Comparison of ENCODE assay signal across 8 cellular contexts in the genomic region with DNA sequence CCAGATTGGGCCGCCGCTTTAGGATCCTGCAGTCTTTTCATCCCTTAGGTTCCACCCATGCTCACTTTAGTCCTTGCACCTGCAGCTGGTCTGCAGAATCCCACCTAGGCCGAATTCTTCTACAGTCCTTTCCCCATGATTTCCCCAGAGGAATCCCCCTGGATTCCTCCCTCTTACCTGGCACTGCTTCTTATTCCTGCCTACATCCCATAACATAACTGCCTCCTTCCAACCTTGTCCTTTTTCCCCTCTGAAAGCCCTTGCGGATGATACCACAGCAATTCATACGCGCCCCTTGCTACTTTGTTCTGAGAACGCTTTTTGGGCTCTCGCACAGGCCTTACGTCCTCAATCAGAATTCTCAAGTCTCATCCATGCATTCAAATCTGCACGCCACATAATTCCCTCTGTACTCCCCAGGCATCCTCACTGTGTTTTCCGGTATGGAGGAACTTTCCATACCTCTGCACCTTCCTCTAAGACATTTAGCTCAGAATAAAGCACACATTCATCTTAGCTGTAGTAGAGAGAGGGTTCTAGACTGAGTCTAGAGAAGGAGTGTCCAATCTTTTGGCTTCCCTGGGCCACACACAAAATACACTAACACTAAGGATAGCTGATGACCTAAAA. TPM values are rescaled to one million over a fixed set of nuclear protein-coding genes. Genes with fewer than 3 reads are reported as not detected.
A peak's percentile ranks its signal among the peaks of the same experiment; 100 is the strongest.
DNase-seq lines count a peak whose midpoint lies in the region; ATAC-seq, FAIRE-seq and TF ChIP-seq lines count a peak whose summit lies in the region.

No MANE protein-coding gene starts in this region.

- no peak for FAIRE-seq in HTR-8/SVneo (lab: Jason Lieb, UNC)

- H3K27ac Mint-ChIP-seq in endothelial cell (ENCODE audit: unreplicated experiment), result peak overlapping the region; percentile 85

- TF ChIP-seq RAD21 in SK-N-SH (IDR thresholded peaks at IDR 0.05; ENCODE audit: low read length), result no peak

- H3K4me2 ChIP-seq in SK-N-SH, result peak overlapping the region; percentile 96

- H3K27ac ChIP-seq in ACC112 (ENCODE audit: low read depth, low read length) (peak overlapping the region; percentile 96), SK-N-SH (ENCODE audit: low read depth in 2 of 2, low read length in 1 of 2) (peak overlapping the region; percentile 78 to 98), muscle layer of duodenum (ENCODE audit: low read length) (peak overlapping the region; percentile 65)

- TF ChIP-seq CTCF in SK-N-SH (IDR thresholded peaks at IDR 0.05) (no peak), endothelial cell (IDR thresholded peaks at IDR 0.05; ENCODE audit: unreplicated experiment) (no peak)

- DNase-seq in SK-N-SH (peak; percentile 15), endothelial cell (ENCODE audit: low spot score) (peak; percentile 5), H4 (ENCODE audit: low spot score) (no peak), HTR-8/SVneo (ENCODE audit: insufficient read length, low spot score) (no peak)
- no peak for DNase-seq in activated CD8-positive, alpha-beta memory T cell treated with anti-CD3 and anti-CD28 coated beads, Interleukin-2, amount 50 U/mL, for 4 hours

- H4K20me1 ChIP-seq in SK-N-SH (ENCODE audit: insufficient read depth), result no peaks in the 10 kb centered on the region

- no peaks in the 10 kb centered on the region for H3K9me3 Mint-ChIP-seq in endothelial cell (ENCODE audit: unreplicated experiment)

- peaks cover 3% of the 10 kb centered on the region for H3K27me3 Mint-ChIP-seq in endothelial cell (ENCODE audit: unreplicated experiment)

- H3K79me2 ChIP-seq in ACC112 (ENCODE audit: control insufficient read depth, insufficient read depth, low read length, unreplicated experiment) (peaks cover 52% of the 10 kb centered on the region), SK-N-SH (ENCODE audit: insufficient read depth) (peaks cover 53% of the 10 kb centered on the region)

- H3K27me3 ChIP-seq in ACC112 (ENCODE audit: insufficient read depth, low read length), result no peaks in the 10 kb centered on the region
- H3K27me3 ChIP-seq in SK-N-SH (ENCODE audit: insufficient read depth), result no peaks in the 10 kb centered on the region
- no peaks in the 10 kb centered on the region for H3K27me3 ChIP-seq in muscle layer of duodenum (ENCODE audit: low read depth, low read length)

- 48% methylated on average over 10 of the region's 11 CpGs for WGBS in SK-N-SH (ENCODE audit: low lambda C conversion rate)

- H3K9ac ChIP-seq in SK-N-SH, result peak overlapping the region; percentile 88

- H3K9me3 ChIP-seq in SK-N-SH (no peaks in the 10 kb centered on the region), muscle layer of duodenum (ENCODE audit: control insufficient read depth in 1 of 2, low read length in 2 of 2) (no peaks in the 10 kb centered on the region)

- H3K4me1 ChIP-seq in ACC112 (ENCODE audit: control insufficient read depth, insufficient read depth, low read length, unreplicated experiment), result peaks cover 47% of the 10 kb centered on the region
- peaks cover 0 to 23% of the 10 kb centered on the region in 2 experiments; a peak in 3 of 4 replicates for H3K4me1 ChIP-seq in SK-N-SH (ENCODE audit: control insufficient read depth in 1 of 2, insufficient read depth in 2 of 2, low read depth in 1 of 2, low read length in 1 of 2)
- peaks cover 0 to 25% of the 10 kb centered on the region in 2 donors for H3K4me1 ChIP-seq in muscle layer of duodenum (ENCODE audit: control insufficient read depth in 1 of 2, insufficient read depth in 2 of 2, low read length in 2 of 2)

- H3F3A ChIP-seq in SK-N-SH (replicated peaks; ENCODE audit: insufficient read depth), result peaks cover 35% of the 10 kb centered on the region

- H3K4me1 Mint-ChIP-seq in endothelial cell (ENCODE audit: unreplicated experiment), result peaks cover 25% of the 10 kb centered on the region

- CTCF ChIA-PET in SK-N-SH (lab: Yijun Ruan, JAX), result interaction anchor here (0.6 to 1.6 kb wide), 6 partner anchors 8 to 715 kb away, joined by 3 to 5 read pairs (median 3); a partner anchor contains a TSS

- H3K9me2 ChIP-seq in SK-N-SH, result no peaks in the 10 kb centered on the region

- ATAC-seq in GM21515 (IDR thresholded peaks at IDR 0.05; ENCODE audit: unreplicated experiment), result peak; percentile 9

- peaks cover 5% of the 10 kb centered on the region for H3K36me3 Mint-ChIP-seq in endothelial cell (ENCODE audit: low read depth, unreplicated experiment)

- peak overlapping the region; percentile 96 for H3K4me3 Mint-ChIP-seq in endothelial cell (ENCODE audit: unreplicated experiment)

- H3K4me3 ChIP-seq in ACC112 (ENCODE audit: low read depth, low read length), result peak overlapping the region; percentile 95
- peak overlapping the region; percentile 78 to 88 for H3K4me3 ChIP-seq in SK-N-SH (ENCODE audit: low read depth in 2 of 2, low read length in 1 of 2)
- peak overlapping the region; percentile 85 to 91 for H3K4me3 ChIP-seq in muscle layer of duodenum (ENCODE audit: low read depth in 1 of 2, low read length in 2 of 2)

- POLR2A ChIA-PET in SK-N-SH (lab: Yijun Ruan, JAX), result interaction anchor here (1.5 to 2.0 kb wide), 3 partner anchors 13 to 152 kb away, joined by 3 to 6 read pairs (median 4); a partner anchor contains a TSS

- peak overlapping the region; percentile 40 for H2AFZ ChIP-seq in ACC112 (ENCODE audit: low read length, unreplicated experiment)
- H2AFZ ChIP-seq in SK-N-SH (ENCODE audit: low read depth), result peak overlapping the region; percentile 70; the same call in 1 of the 2 replicates

- H3K36me3 ChIP-seq in ACC112 (ENCODE audit: insufficient read depth, low read length) (peaks cover 14% of the 10 kb centered on the region; the same call in 1 of the 2 replicates), SK-N-SH (replicated peaks in 1 of 2; ENCODE audit: control insufficient read depth in 1 of 2, insufficient read depth in 2 of 2, low read length in 1 of 2) (peaks cover 9 to 30% of the 10 kb centered on the region in 2 experiments), muscle layer of duodenum (ENCODE audit: control insufficient read depth in 1 of 2, insufficient read depth in 2 of 2, low read length in 2 of 2) (no peaks in the 10 kb centered on the region)

- no peak for TF ChIP-seq EP300 in SK-N-SH (IDR thresholded peaks at IDR 0.05; ENCODE audit: borderline replicate concordance in 1 of 2, low read depth in 1 of 2, low read length in 1 of 2)

TF ChIP-seq in SK-N-SH, 30 proteins besides CTCF, POLR2A, EP300 and RAD21:
- TF ChIP-seq RXRA (IDR thresholded peaks at IDR 0.05; ENCODE audit: borderline replicate concordance, low read depth), result no peak
- TF ChIP-seq GABPA (IDR thresholded peaks at IDR 0.05; ENCODE audit: low read depth), result no peak
- TF ChIP-seq FOXJ3 (CRISPR knock-in tag; IDR thresholded peaks at IDR 0.05), result no peak
- TF ChIP-seq, protein P1, sequence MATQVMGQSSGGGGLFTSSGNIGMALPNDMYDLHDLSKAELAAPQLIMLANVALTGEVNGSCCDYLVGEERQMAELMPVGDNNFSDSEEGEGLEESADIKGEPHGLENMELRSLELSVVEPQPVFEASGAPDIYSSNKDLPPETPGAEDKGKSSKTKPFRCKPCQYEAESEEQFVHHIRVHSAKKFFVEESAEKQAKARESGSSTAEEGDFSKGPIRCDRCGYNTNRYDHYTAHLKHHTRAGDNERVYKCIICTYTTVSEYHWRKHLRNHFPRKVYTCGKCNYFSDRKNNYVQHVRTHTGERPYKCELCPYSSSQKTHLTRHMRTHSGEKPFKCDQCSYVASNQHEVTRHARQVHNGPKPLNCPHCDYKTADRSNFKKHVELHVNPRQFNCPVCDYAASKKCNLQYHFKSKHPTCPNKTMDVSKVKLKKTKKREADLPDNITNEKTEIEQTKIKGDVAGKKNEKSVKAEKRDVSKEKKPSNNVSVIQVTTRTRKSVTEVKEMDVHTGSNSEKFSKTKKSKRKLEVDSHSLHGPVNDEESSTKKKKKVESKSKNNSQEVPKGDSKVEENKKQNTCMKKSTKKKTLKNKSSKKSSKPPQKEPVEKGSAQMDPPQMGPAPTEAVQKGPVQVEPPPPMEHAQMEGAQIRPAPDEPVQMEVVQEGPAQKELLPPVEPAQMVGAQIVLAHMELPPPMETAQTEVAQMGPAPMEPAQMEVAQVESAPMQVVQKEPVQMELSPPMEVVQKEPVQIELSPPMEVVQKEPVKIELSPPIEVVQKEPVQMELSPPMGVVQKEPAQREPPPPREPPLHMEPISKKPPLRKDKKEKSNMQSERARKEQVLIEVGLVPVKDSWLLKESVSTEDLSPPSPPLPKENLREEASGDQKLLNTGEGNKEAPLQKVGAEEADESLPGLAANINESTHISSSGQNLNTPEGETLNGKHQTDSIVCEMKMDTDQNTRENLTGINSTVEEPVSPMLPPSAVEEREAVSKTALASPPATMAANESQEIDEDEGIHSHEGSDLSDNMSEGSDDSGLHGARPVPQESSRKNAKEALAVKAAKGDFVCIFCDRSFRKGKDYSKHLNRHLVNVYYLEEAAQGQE (IDR thresholded peaks at IDR 0.05; ENCODE audit: low read depth, low read length), result no peak
- TF ChIP-seq MXI1 (IDR thresholded peaks at IDR 0.05; ENCODE audit: low read depth, low read length), result no peak
- no peak for TF ChIP-seq FOXM1 (IDR thresholded peaks at IDR 0.05; ENCODE audit: low read depth)
- TF ChIP-seq CHD2 (IDR thresholded peaks at IDR 0.05; ENCODE audit: low read length, partially characterized antibody), result no peak
- TF ChIP-seq TCF12 (IDR thresholded peaks at IDR 0.05), result no peak
- no peak for TF ChIP-seq ELF1 (IDR thresholded peaks at IDR 0.05)

RNA-seq across cellular contexts. Expression of a gene that starts 0.6 kb away (rescaled TPM):
- 52.8 and 63.7 TPM in 2 replicates for polyA plus RNA-seq in SK-N-SH (2012; rRNA removed)
- polyA plus RNA-seq in SK-N-SH (2012; cell fraction: cytosol; rRNA removed), result 59.7 and 64.2 TPM in 2 replicates
- 38.9 and 43.1 TPM in 2 replicates for polyA plus RNA-seq in SK-N-SH (2012; cell fraction: nucleus; rRNA removed)
- total RNA-seq in endothelial cell (ENCODE audit: unreplicated experiment), result 42.0 TPM
- 29.1 and 39.5 TPM in 2 replicates for total RNA-seq in H4 (2014; rRNA removed; shearing (Covaris generic))

RNA-seq across cellular contexts. Expression of a gene that starts 14.5 kb away (rescaled TPM):
- polyA plus RNA-seq in SK-N-SH (2012; rRNA removed), result 21.9 and 34.1 TPM in 2 replicates
- 17.9 and 24.9 TPM in 2 replicates for polyA plus RNA-seq in SK-N-SH (2012; cell fraction: cytosol; rRNA removed)
- polyA plus RNA-seq in SK-N-SH (2012; cell fraction: nucleus; rRNA removed), result 32.5 and 33.8 TPM in 2 replicates
- 2.4 TPM for total RNA-seq in endothelial cell (ENCODE audit: unreplicated experiment)
- 20.4 and 21.5 TPM in 2 replicates for total RNA-seq in H4 (2014; rRNA removed; shearing (Covaris generic))

Comparison
In these comparisons a context has a peak if more than half of its experiments do, and no peak if none do; other contexts are left out.
1. DNase-seq: peak in SK-N-SH (single experiment) and endothelial cell (single experiment); none in H4 (single experiment), HTR-8/SVneo (single experiment) and activated CD8-positive, alpha-beta memory T cell treated with anti-CD3 and anti-CD28 coated beads, Interleukin-2, amount 50 U/mL, for 4 hours (single experiment).
2. Peak in every context shown above with its lines, with median percentiles within 50 percentile points of each other: H3K27ac ChIP-seq and H3K4me3 ChIP-seq.